Comparison of ENCODE assay signal across 8 cellular contexts in genomic region chr12:67482751-67483661, GRCh38.
DNase-seq lines count a peak whose midpoint lies in the region; ATAC-seq lines count a peak whose summit lies in the region.

No MANE protein-coding gene starts in this region.

- no peak overlapping the region for H3K27ac ChIP-seq in SK-N-MC

- H3K9me3 ChIP-seq in SK-N-MC (ENCODE audit: low read depth, low read length), result no peaks in the 10 kb centered on the region

- DNase-seq in activated gamma-delta T cell treated with Interleukin-2 at 50 U/mL for 16 hours (peak; percentile 80), activated gamma-delta T cell (lab: John Stamatoyannopoulos, UW) (no peak), SK-N-MC (ENCODE audit: low read depth, low spot score) (peak; percentile 16), left kidney (ENCODE audit: low read depth, low spot score) (peak; percentile 70), RKO (ENCODE audit: low spot score) (no peak)
- DNase-seq in activated naive CD8-positive, alpha-beta T cell treated with anti-CD3 and anti-CD28 coated beads, Interleukin-2, amount 50 U/mL, for 16 hours (ENCODE audit: low read depth, low spot score), result peak; percentile 6
- peak; percentile 33 for DNase-seq in stimulated activated CD8-positive, alpha-beta memory T cell treated with anti-CD3 and anti-CD28 coated beads, Interleukin-12 subunit alpha, Interleukin-12 subunit beta, amount 100 ng/mL, for 4 hours (ENCODE audit: low read depth)

- ATAC-seq in HG03460 (IDR thresholded peaks at IDR 0.05; ENCODE audit: unreplicated experiment), result peak; percentile 71

- no peaks in the 10 kb centered on the region for H3K36me3 ChIP-seq in SK-N-MC (ENCODE audit: insufficient read depth, low read length)

- no peak overlapping the region for H3K9ac ChIP-seq in SK-N-MC (ENCODE audit: insufficient read length)

- no peak overlapping the region for H3K4me3 ChIP-seq in SK-N-MC

Comparison
In these comparisons a context has a peak if more than half of its experiments do, and no peak if none do; other contexts are left out.
1. DNase-seq: peak in activated gamma-delta T cell treated with Interleukin-2 at 50 U/mL for 16 hours (single experiment), SK-N-MC (single experiment), activated naive CD8-positive, alpha-beta T cell treated with anti-CD3 and anti-CD28 coated beads, Interleukin-2, amount 50 U/mL, for 16 hours (single experiment), left kidney (single experiment) and stimulated activated CD8-positive, alpha-beta memory T cell treated with anti-CD3 and anti-CD28 coated beads, Interleukin-12 subunit alpha, Interleukin-12 subunit beta, amount 100 ng/mL, for 4 hours (single experiment); none in activated gamma-delta T cell (single experiment) and RKO (single experiment).